7 cellular contexts compared by ENCODE assay signal in genomic region chr1:26725904-26726303, GRCh38. TPM values are rescaled to one million over a fixed set of nuclear protein-coding genes. Genes with fewer than 3 reads are reported as not detected.
DNase-seq lines count a peak whose midpoint lies in the region; ATAC-seq and TF ChIP-seq lines count a peak whose summit lies in the region.
"Not testable (repeated sequence)": the region's sequence is repeated elsewhere in the genome, so short reads cannot be mapped to it uniquely, and the experiment has no call there.

No MANE protein-coding gene starts in this region.

- 95% methylated on average over 10 of the region's 14 CpGs for WGBS in mammary epithelial cell (ENCODE audit: low coverage, missing lambda C conversion rate)

- dilution Hi-C loops in mammary epithelial cell (cut with HindIII; ENCODE audit: low sequenced_read_pairs) = not testable (repeated sequence)

- CTCF ChIA-PET in Caco-2 (lab: Charles Lee) = interaction anchor here (0.9 kb wide), 1 partner anchor 123 kb away, joined by 3 read pairs; no protein-coding TSS in a partner anchor
- CTCF ChIA-PET in HEK293T (lab: Yijun Ruan, JAX); mammary epithelial cell (lab: Charles Lee; ENCODE audit: low non-redundant PET): not testable (repeated sequence)

- not testable (repeated sequence) for H3K9me3 ChIP-seq in Caco-2; mammary epithelial cell (replicated peaks; ENCODE audit: insufficient read depth, low read length)

- H3K79me2 ChIP-seq in mammary epithelial cell (ENCODE audit: insufficient read depth, low read length) = peaks cover 96% of the 10 kb centered on the region

- not testable (repeated sequence) for BruUV-seq in Caco-2 (replicated peaks; lab: Mats Ljungman, UMichigan); mammary epithelial cell (replicated peaks; lab: Mats Ljungman, UMichigan)

- H3K36me3 ChIP-seq in Caco-2 (ENCODE audit: control insufficient read depth, insufficient read depth, low read length) = not testable (repeated sequence)
- peaks cover 12% of the 10 kb centered on the region for H3K36me3 ChIP-seq in mammary epithelial cell (ENCODE audit: insufficient read depth, low read length)

- peak overlapping the region; percentile 30 for H3K27ac Mint-ChIP-seq in Caco-2 (ENCODE audit: unreplicated experiment)
- H3K27ac Mint-ChIP-seq in activated T-helper 17 cell treated with anti-CD3 and anti-CD28 coated beads, Interleukin-2, amount 50 U/mL, for 72 hours = peak overlapping the region; percentile 75
- peak overlapping the region; percentile 66 for H3K27ac Mint-ChIP-seq in nephron progenitor cell

- not testable (repeated sequence) for H3K27me3 Mint-ChIP-seq in Caco-2 (ENCODE audit: insufficient read depth, unreplicated experiment); activated T-helper 17 cell treated with anti-CD3 and anti-CD28 coated beads, Interleukin-2, amount 50 U/mL, for 72 hours; nephron progenitor cell (ENCODE audit: low read depth, poor library complexity)

- H3K9ac ChIP-seq in mammary epithelial cell (ENCODE audit: insufficient read depth, low read length) = not testable (repeated sequence)

- not testable (repeated sequence) for H3K27me3 ChIP-seq in Caco-2 (replicated peaks; ENCODE audit: control insufficient read depth, insufficient read depth, low read length); mammary epithelial cell (ENCODE audit: insufficient read depth, low read length)

- not testable (repeated sequence) for DNase-seq in Caco-2; HEK293T (ENCODE audit: extremely low spot score); nephron progenitor cell
- DNase-seq in NCI-H226 (peak; percentile 24), mammary epithelial cell (peak; percentile 58), kidney tubule cell (ENCODE audit: low spot score) (peak; percentile 33)

- not testable (repeated sequence) for H3K4me3 ChIP-seq in Caco-2 (ENCODE audit: low read depth, low read length); mammary epithelial cell (replicated peaks in 1 of 3; ENCODE audit: insufficient read depth in 1 of 3, low read depth in 2 of 3, low read length in 3 of 3)

- not testable (repeated sequence) for ATAC-seq in activated T-helper 17 cell treated with anti-CD3 and anti-CD28 coated beads, Interleukin-2, amount 50 U/mL, for 72 hours (replicated peaks)

- H3K4me1 Mint-ChIP-seq in Caco-2 (ENCODE audit: low read depth, unreplicated experiment) (peaks cover 18% of the 10 kb centered on the region), nephron progenitor cell (peaks cover 69% of the 10 kb centered on the region)
- peaks cover 67% of the 10 kb centered on the region for H3K4me1 Mint-ChIP-seq in activated T-helper 17 cell treated with anti-CD3 and anti-CD28 coated beads, Interleukin-2, amount 50 U/mL, for 72 hours

- in situ Hi-C loops in mammary epithelial cell (cut with MboI; ENCODE audit: low sequenced_read_pairs in 2 of 2) = not testable (repeated sequence)

- H3K4me1 ChIP-seq in Caco-2 (peaks cover 36% of the 10 kb centered on the region), mammary epithelial cell (ENCODE audit: insufficient read depth, low read length) (peaks cover 31% of the 10 kb centered on the region)

- intact Hi-C loops in Caco-2 (cut with micrococcal nuclease; ENCODE audit: unreplicated experiment) (loop anchor here (1.0 kb wide), 1 partner anchor 56 kb away; no protein-coding TSS in a partner anchor), mammary epithelial cell (cut with micrococcal nuclease) (loop anchor here (1.0 kb wide), 1 partner anchor 8 kb away; no protein-coding TSS in a partner anchor)

- H3K4me3 Mint-ChIP-seq in Caco-2 (ENCODE audit: unreplicated experiment); nephron progenitor cell: not testable (repeated sequence)
- H3K4me3 Mint-ChIP-seq in activated T-helper 17 cell treated with anti-CD3 and anti-CD28 coated beads, Interleukin-2, amount 50 U/mL, for 72 hours = peak overlapping the region; percentile 34

- H4K20me1 ChIP-seq in mammary epithelial cell (ENCODE audit: insufficient read depth, low read length) = not testable (repeated sequence)

- not testable (repeated sequence) for H2AFZ ChIP-seq in mammary epithelial cell (ENCODE audit: low read depth, low read length)

- TF ChIP-seq CTCF in Caco-2 (IDR thresholded peaks at IDR 0.05; ENCODE audit: insufficient read depth in 1 of 2, low read depth in 1 of 2, low read length in 1 of 2, severe bottlenecking in 1 of 2, unreplicated experiment in 1 of 2); mammary epithelial cell (conservative IDR thresholded peaks at IDR 0.05 in 1 of 2, IDR thresholded peaks at IDR 0.05 in 1 of 2; ENCODE audit: extremely low read depth in 1 of 2, insufficient read depth in 1 of 2, low read depth in 1 of 2, low read length in 2 of 2); nephron progenitor cell (IDR thresholded peaks at IDR 0.05): not testable (repeated sequence)

- POLR2A ChIA-PET in Caco-2 (lab: Charles Lee); HEK293T (lab: Yijun Ruan, JAX): not testable (repeated sequence)

- H3K4me2 ChIP-seq in mammary epithelial cell (ENCODE audit: insufficient read depth, low read depth, low read length) = not testable (repeated sequence)

- not testable (repeated sequence) for H3K27ac ChIP-seq in mammary epithelial cell (ENCODE audit: insufficient read depth, low read depth, low read length)

- H3K9me3 Mint-ChIP-seq in Caco-2 (ENCODE audit: unreplicated experiment); activated T-helper 17 cell treated with anti-CD3 and anti-CD28 coated beads, Interleukin-2, amount 50 U/mL, for 72 hours; nephron progenitor cell: not testable (repeated sequence)

- H3K36me3 Mint-ChIP-seq in Caco-2 (ENCODE audit: insufficient read depth, unreplicated experiment) (peaks cover 13% of the 10 kb centered on the region), nephron progenitor cell (ENCODE audit: low read depth) (peaks cover 17% of the 10 kb centered on the region)
- H3K36me3 Mint-ChIP-seq in activated T-helper 17 cell treated with anti-CD3 and anti-CD28 coated beads, Interleukin-2, amount 50 U/mL, for 72 hours (ENCODE audit: low read depth) = peaks cover 33% of the 10 kb centered on the region

TF ChIP-seq in HEK293T, 16 proteins besides CTCF, POLR2A, EP300 and RAD21:
- TF ChIP-seq ZNF384 (IDR thresholded peaks at IDR 0.05) = 0 out of 2 replicates have a peak, but pooled peaks have one; percentile 21

RNA-seq across cellular contexts. Expression of gene ARID1A, which starts 30.1 kb away (rescaled TPM):
- total RNA-seq in Caco-2 (2022) (66.5 and 73.3 TPM in 2 replicates), mammary epithelial cell (10 to 100 TPM; 29.7 to 50.4 TPM)
- total RNA-seq in activated T-helper 17 cell treated with anti-CD3 and anti-CD28 coated beads, Interleukin-2, amount 50 U/mL, for 72 hours = 10 to 100 TPM; 72.5 to 83.4 TPM
- polyA plus RNA-seq in mammary epithelial cell = 16.1 TPM
- 76.0 TPM for polyA minus RNA-seq in mammary epithelial cell
